In genomic region chr9:129223551-129224208, GRCh38 we compare ENCODE assay signal across 21 cellular contexts. TPM values are rescaled to one million over a fixed set of nuclear protein-coding genes. Genes with fewer than 3 reads are reported as not detected.
DNase-seq lines count a peak whose midpoint lies in the region; ATAC-seq and TF ChIP-seq lines count a peak whose summit lies in the region.
"Had no signal": no experiment of that assay in that cellular context is flagged by ENCODE, and none has a peak within 500 bp of the region (broad histone marks: within the 10 kb centered on the region; RNA-seq: fewer than 3 reads in every experiment).

No MANE protein-coding gene starts in this region.

- no peaks in the 10 kb centered on the region for H3K36me3 ChIP-seq in Caco-2 (ENCODE audit: control insufficient read depth, insufficient read depth, low read length)
- H3K36me3 ChIP-seq in HEK293 (ENCODE audit: control insufficient read depth in 2 of 2, insufficient read depth in 1 of 2, low read length in 2 of 2) = no peaks in the 10 kb centered on the region
- no peaks in the 10 kb centered on the region for H3K36me3 ChIP-seq in osteoblast (ENCODE audit: insufficient read depth, low read length)
- no peaks in the 10 kb centered on the region for H3K36me3 ChIP-seq in esophagus squamous epithelium
- H3K36me3 ChIP-seq: HAP-1, neural progenitor cell, prostate gland, tibial artery had no signal

- DNase-seq in Caco-2 = no peak
- DNase-seq in osteocyte (ENCODE audit: extremely low spot score, unreplicated experiment) = no peak
- DNase-seq in osteoblast (ENCODE audit: insufficient read length, low spot score, missing footprints) = no peak
- DNase-seq in esophagus squamous epithelium (lab: John Stamatoyannopoulos, UW) = no peak
- no peak for DNase-seq in cerebellum (ENCODE audit: low spot score)
- DNase-seq: activated naive CD4-positive, alpha-beta T cell treated with anti-CD3 and anti-CD28 coated beads, Interleukin-2, amount 50 U/mL, for 16 hours; activated T-cell treated with anti-CD3 and anti-CD28 coated beads, Interleukin-2, amount 50 U/mL, for 4 hours; CD8-positive, alpha-beta T cell; KBM-7; NCI-H1436; small intestine; stimulated activated CD4-positive, alpha-beta T cell treated with anti-CD3 and anti-CD28 coated beads, Interleukin-4, amount 100 ng/mL, for 1 hour; stimulated activated naive CD4-positive, alpha-beta T cell treated with Interleukin-2 at 50 U/mL for 16 hours; tibial artery had no signal

- H3K79me2 ChIP-seq in osteoblast (ENCODE audit: insufficient read depth, low read length) = no peaks in the 10 kb centered on the region

- H3K4me3 ChIP-seq in Caco-2 (ENCODE audit: low read depth, low read length) (no peak overlapping the region), HEK293 (ENCODE audit: low read depth, low read length) (no peak overlapping the region), osteoblast (ENCODE audit: insufficient read depth, low read length) (no peak overlapping the region), esophagus squamous epithelium (no peak overlapping the region)
- H3K4me3 ChIP-seq: HAP-1, neural progenitor cell, prostate gland, tibial artery had no signal

- no peaks in the 10 kb centered on the region for H3K9me3 Mint-ChIP-seq in Caco-2 (ENCODE audit: unreplicated experiment)
- no peaks in the 10 kb centered on the region for H3K9me3 Mint-ChIP-seq in osteocyte (ENCODE audit: unreplicated experiment)
- H3K9me3 Mint-ChIP-seq: activated T-cell treated with anti-CD3 and anti-CD28 coated beads, Interleukin-2, amount 50 U/mL, for 4 hours; CD8-positive, alpha-beta T cell; mesothelial cell of epicardium; neural progenitor cell had no signal

- POLR2A ChIA-PET in Caco-2 (lab: Charles Lee) (no interaction called here), HEK293 (lab: Yijun Ruan, JAX) (no interaction called here)

- peaks cover 21% of the 10 kb centered on the region for H3K4me1 Mint-ChIP-seq in Caco-2 (ENCODE audit: low read depth, unreplicated experiment)
- H3K4me1 Mint-ChIP-seq in osteocyte (ENCODE audit: unreplicated experiment) = peaks cover 39% of the 10 kb centered on the region

- H3K27me3 ChIP-seq in Caco-2 (replicated peaks; ENCODE audit: control insufficient read depth, insufficient read depth, low read length) (no peaks in the 10 kb centered on the region), osteoblast (ENCODE audit: insufficient read depth, low read length) (no peaks in the 10 kb centered on the region), esophagus squamous epithelium (no peaks in the 10 kb centered on the region)
- H3K27me3 ChIP-seq: neural progenitor cell, tibial artery had no signal

- TF ChIP-seq POLR2A in esophagus squamous epithelium (IDR thresholded peaks at IDR 0.05) = no peak

- CTCF ChIA-PET in Caco-2 (lab: Charles Lee) (no interaction called here), HEK293 (lab: Yijun Ruan, JAX) (no interaction called here)

- intact Hi-C loops in Caco-2 (cut with micrococcal nuclease; ENCODE audit: unreplicated experiment) = no loop called here
- intact Hi-C loops in esophagus squamous epithelium (cut with DNase I) = no loop called here

- no TSS peak for BruUV-seq in Caco-2 (replicated peaks; lab: Mats Ljungman, UMichigan)

- peak overlapping the region; percentile 9 for H3K27ac Mint-ChIP-seq in Caco-2 (ENCODE audit: unreplicated experiment)
- peak overlapping the region; percentile 98 for H3K27ac Mint-ChIP-seq in osteocyte (ENCODE audit: unreplicated experiment)

- H3K9me3 ChIP-seq in Caco-2 (no peaks in the 10 kb centered on the region), HEK293 (ENCODE audit: control insufficient read depth, insufficient read depth, low read depth, low read length) (no peaks in the 10 kb centered on the region), osteoblast (ENCODE audit: low read depth, low read length) (no peaks in the 10 kb centered on the region), esophagus squamous epithelium (no peaks in the 10 kb centered on the region)
- H3K9me3 ChIP-seq: HAP-1, prostate gland, tibial artery had no signal

- peaks cover 8% of the 10 kb centered on the region for H3K4me1 ChIP-seq in Caco-2
- no peaks in the 10 kb centered on the region for H3K4me1 ChIP-seq in HEK293 (ENCODE audit: control insufficient read depth, insufficient read depth, low read length)
- peaks cover 6% of the 10 kb centered on the region for H3K4me1 ChIP-seq in osteoblast (ENCODE audit: insufficient read depth, low read length)
- H3K4me1 ChIP-seq in esophagus squamous epithelium = peaks cover 5 to 19% (median 9%) of the 10 kb centered on the region in 3 donors
- H3K4me1 ChIP-seq: HAP-1, prostate gland had no signal

- TF ChIP-seq CTCF in Caco-2 (IDR thresholded peaks at IDR 0.05; ENCODE audit: insufficient read depth in 1 of 2, low read depth in 1 of 2, low read length in 1 of 2, severe bottlenecking in 1 of 2, unreplicated experiment in 1 of 2) = no peak
- TF ChIP-seq CTCF in HEK293 (tag by site-specific recombination; IDR thresholded peaks at IDR 0.05) = no peak
- no peak for TF ChIP-seq CTCF in osteocyte (IDR thresholded peaks at IDR 0.05)
- no peak for TF ChIP-seq CTCF in osteoblast (IDR thresholded peaks at IDR 0.05; ENCODE audit: extremely low read depth, low read depth, low read length)
- TF ChIP-seq CTCF in esophagus squamous epithelium (IDR thresholded peaks at IDR 0.05) = no peak

- H3K4me3 Mint-ChIP-seq in Caco-2 (ENCODE audit: unreplicated experiment) = no peak overlapping the region
- H3K4me3 Mint-ChIP-seq in osteocyte (ENCODE audit: unreplicated experiment) = no peak overlapping the region
- H3K4me3 Mint-ChIP-seq: CD8-positive, alpha-beta T cell; mesothelial cell of epicardium; neural progenitor cell had no signal

- H3K4me2 ChIP-seq in osteoblast (ENCODE audit: insufficient read depth, low read length) = no peak overlapping the region
- H3K4me2 ChIP-seq: neural progenitor cell had no signal

- WGBS in esophagus squamous epithelium, 2 donors = 68 to 87% methylated on average over 7 to 12 of the region's 15 CpGs

- H3K36me3 Mint-ChIP-seq in Caco-2 (ENCODE audit: insufficient read depth, unreplicated experiment) (peaks cover 4% of the 10 kb centered on the region), osteocyte (ENCODE audit: unreplicated experiment) (no peaks in the 10 kb centered on the region)
- H3K36me3 Mint-ChIP-seq: CD8-positive, alpha-beta T cell; neural progenitor cell had no signal

- ATAC-seq in HG03159 (IDR thresholded peaks at IDR 0.05; ENCODE audit: unreplicated experiment) = no peak
- ATAC-seq: activated T-cell treated with anti-CD3 and anti-CD28 coated beads, Interleukin-2, amount 50 U/mL, for 4 hours; CD8-positive, alpha-beta T cell had no signal

- H4K20me1 ChIP-seq in osteoblast (ENCODE audit: insufficient read depth, low read length) = no peaks in the 10 kb centered on the region

- H2AFZ ChIP-seq in osteoblast (ENCODE audit: low read length) = no peak overlapping the region
- H2AFZ ChIP-seq: neural progenitor cell had no signal

- H3K27ac ChIP-seq in HEK293 (ENCODE audit: extremely low read depth, low read depth, low read length) = no peak overlapping the region
- H3K27ac ChIP-seq in cingulate gyrus (ENCODE audit: low read depth, low read length) = peak overlapping the region; percentile 39
- H3K27ac ChIP-seq in osteoblast (ENCODE audit: low read depth, low read length) = no peak overlapping the region
- no peak overlapping the region for H3K27ac ChIP-seq in esophagus squamous epithelium
- H3K27ac ChIP-seq: neural progenitor cell, prostate gland had no signal

- no peaks in the 10 kb centered on the region for H3K27me3 Mint-ChIP-seq in Caco-2 (ENCODE audit: insufficient read depth, unreplicated experiment)
- H3K27me3 Mint-ChIP-seq in osteocyte (ENCODE audit: unreplicated experiment) = no peaks in the 10 kb centered on the region

TF ChIP-seq in HEK293, 187 proteins besides CTCF, POLR2A, EP300 and RAD21:
- no peak for TF ChIP-seq ZNF558 (tag by site-specific recombination; IDR thresholded peaks at IDR 0.05)
- no peak for TF ChIP-seq ZBTB26 (tag by site-specific recombination; optimal IDR thresholded peaks at IDR 0.05)
- TF ChIP-seq KLF17 (tag by site-specific recombination; IDR thresholded peaks at IDR 0.05) = no peak
- TF ChIP-seq ZNF660 (tag by site-specific recombination; IDR thresholded peaks at IDR 0.05) = no peak
- peak; percentile 84; the same call in 1 of the 2 replicates for TF ChIP-seq ZNF121 (tag by site-specific recombination; IDR thresholded peaks at IDR 0.05)
- TF ChIP-seq YY1 (tag by site-specific recombination; IDR thresholded peaks at IDR 0.05) = no peak
- no peak for TF ChIP-seq ZNF768 (tag by site-specific recombination; IDR thresholded peaks at IDR 0.05)

RNA-seq across cellular contexts. Expression of gene IER5L, which starts 45.6 kb away (rescaled TPM):
- 3.9 and 4.1 TPM in 2 replicates for total RNA-seq in Caco-2 (2022)
- total RNA-seq in osteocyte = 60.8 and 63.0 TPM in 2 replicates
- 86.1 and 104 TPM in 2 replicates for total RNA-seq in osteoblast
- 1 to 10 TPM; 6.1 to 8.7 (median 7.2) TPM for total RNA-seq in esophagus squamous epithelium
- 9.1 TPM for total RNA-seq in cerebellum
